Comparison of ENCODE assay signal across 8 cellular contexts in genomic region chr19:18571564-18572344, GRCh38. TPM values are rescaled to one million over a fixed set of nuclear protein-coding genes. Genes with fewer than 3 reads are reported as not detected.
DNase-seq lines count a peak whose midpoint lies in the region; ATAC-seq, FAIRE-seq and TF ChIP-seq lines count a peak whose summit lies in the region.

Gene UBA52 (plus strand): TSS chr19:18571857. CDS start chr19:18573301, 1,444 bp downstream.

- H3K9me3 Mint-ChIP-seq in nephron progenitor cell: no peaks in the 10 kb centered on the region
- no peaks in the 10 kb centered on the region for H3K9me3 Mint-ChIP-seq in stimulated activated naive CD8-positive, alpha-beta T cell treated with anti-CD3 and anti-CD28 coated beads, Interleukin-15, amount 100 ng/mL, for 72 hours

- peak; percentile 83 for TF ChIP-seq POLR2A in H54 (IDR thresholded peaks at IDR 0.05; ENCODE audit: low read depth, low read length)

- no peak for FAIRE-seq in H54 (lab: Jason Lieb, UNC)

- DNase-seq in ELF-1 (ENCODE audit: low read depth, low spot score): peak; percentile 99
- DNase-seq in H54 (ENCODE audit: insufficient read length, low spot score): peak; percentile 89
- DNase-seq in M059J (ENCODE audit: low read depth): peak; percentile 97
- DNase-seq in SHP77 (lab: John Stamatoyannopoulos, UW): peak; percentile 99
- peak; percentile 99 for DNase-seq in activated effector memory CD4-positive, alpha-beta T cell treated with Interleukin-2 at 50 U/mL for 16 hours
- peak; percentile 94 for DNase-seq in fibroblast of peridontal ligament (ENCODE audit: extremely low read depth)
- DNase-seq in nephron progenitor cell: peak; percentile 99
- DNase-seq in stimulated activated naive CD8-positive, alpha-beta T cell treated with anti-CD3 and anti-CD28 coated beads, Interleukin-15, amount 100 ng/mL, for 72 hours: peak; percentile 99

- peak within 1 kb of the TSS; percentile 96 for H3K27ac Mint-ChIP-seq in nephron progenitor cell
- peak within 1 kb of the TSS; percentile 97 to 98 for H3K27ac Mint-ChIP-seq in stimulated activated naive CD8-positive, alpha-beta T cell treated with anti-CD3 and anti-CD28 coated beads, Interleukin-15, amount 100 ng/mL, for 72 hours

- TF ChIP-seq CTCF in nephron progenitor cell (IDR thresholded peaks at IDR 0.05): no peak

- peak within 1 kb of the TSS; percentile 90 for H3K4me3 Mint-ChIP-seq in nephron progenitor cell
- H3K4me3 Mint-ChIP-seq in stimulated activated naive CD8-positive, alpha-beta T cell treated with anti-CD3 and anti-CD28 coated beads, Interleukin-15, amount 100 ng/mL, for 72 hours: peak within 1 kb of the TSS; percentile 73 to 90

- ATAC-seq in stimulated activated naive CD8-positive, alpha-beta T cell treated with anti-CD3 and anti-CD28 coated beads, Interleukin-15, amount 100 ng/mL, for 72 hours: peak; percentile 97

- H3K4me1 Mint-ChIP-seq in nephron progenitor cell: peaks cover 26% of the 10 kb centered on the region
- peaks cover 45% of the 10 kb centered on the region for H3K4me1 Mint-ChIP-seq in stimulated activated naive CD8-positive, alpha-beta T cell treated with anti-CD3 and anti-CD28 coated beads, Interleukin-15, amount 100 ng/mL, for 72 hours

- peaks cover 67% of the 10 kb centered on the region for H3K36me3 Mint-ChIP-seq in nephron progenitor cell (ENCODE audit: low read depth)

- no peaks in the 10 kb centered on the region for H3K27me3 Mint-ChIP-seq in nephron progenitor cell (ENCODE audit: low read depth, poor library complexity)
- no peaks in the 10 kb centered on the region for H3K27me3 Mint-ChIP-seq in stimulated activated naive CD8-positive, alpha-beta T cell treated with anti-CD3 and anti-CD28 coated beads, Interleukin-15, amount 100 ng/mL, for 72 hours

RNA-seq across cellular contexts. Expression of gene UBA52, which starts in this region (rescaled TPM):
- total RNA-seq in M059J (2014; rRNA removed; shearing (Covaris generic)): 910 and 1,251 TPM in 2 replicates

Comparison
In these comparisons a context has a peak if more than half of its experiments do, and no peak if none do; other contexts are left out.
1. Peak in every context shown above with its lines: DNase-seq and ATAC-seq.